ENCODE assay signal across 8 cellular contexts in genomic region chr10:75108684-75109458, GRCh38. TPM values are rescaled to one million over a fixed set of nuclear protein-coding genes. Genes with fewer than 3 reads are reported as not detected.
DNase-seq lines count a peak whose midpoint lies in the region; ATAC-seq and TF ChIP-seq lines count a peak whose summit lies in the region.

No MANE protein-coding gene starts in this region.

- intact Hi-C loops in OCI-LY7 (cut with micrococcal nuclease; ENCODE audit: unreplicated experiment) = no loop called here
- intact Hi-C loops in uterus (cut with DNase I; ENCODE audit: low total_unique reads) = loop anchor here (10.0 kb wide), 1 partner anchor 126 kb away; the partner anchor contains the start of gene COMTD1

- TF ChIP-seq POLR2A in uterus (IDR thresholded peaks at IDR 0.05) = no peak

- H3K9me2 ChIP-seq in OCI-LY7 (ENCODE audit: insufficient read depth, low read length) = no peaks in the 10 kb centered on the region

- no TSS peak for BruUV-seq in OCI-LY7 (replicated peaks; lab: Mats Ljungman, UMichigan)

- POLR2A ChIA-PET in OCI-LY7 (lab: Charles Lee) = interaction anchor here (1.1 to 2.0 kb wide), 2 partner anchors 10 to 104 kb away, joined by 3 to 9 read pairs; no protein-coding TSS in a partner anchor

- H3K4me3 ChIP-seq in OCI-LY7 (ENCODE audit: low read depth, low read length, poor library complexity, severe bottlenecking) = no peak overlapping the region
- H3K4me3 ChIP-seq in retinal pigment epithelial cell (ENCODE audit: low read length) = no peak overlapping the region
- H3K4me3 ChIP-seq in uterus = no peak overlapping the region

- TF ChIP-seq CTCF in OCI-LY7 (conservative IDR thresholded peaks at IDR 0.05; ENCODE audit: low read length) (peak; percentile 69), retinal pigment epithelial cell (conservative IDR thresholded peaks at IDR 0.05; ENCODE audit: low read depth, low read length) (peak; percentile 75), uterus (IDR thresholded peaks at IDR 0.05) (peak in 1 of 4 experiments; percentile 24)

- no peaks in the 10 kb centered on the region; the same call in 1 of the 2 replicates for H4K20me1 ChIP-seq in OCI-LY7 (ENCODE audit: insufficient read depth, low read length)

- H3K9me3 ChIP-seq in OCI-LY7 (ENCODE audit: low read length) = no peaks in the 10 kb centered on the region
- no peaks in the 10 kb centered on the region for H3K9me3 ChIP-seq in uterus

- peaks cover 18% of the 10 kb centered on the region for H3K79me2 ChIP-seq in OCI-LY7 (ENCODE audit: insufficient read depth, low read depth, low read length)

- no peak overlapping the region for H3K27ac ChIP-seq in OCI-LY7 (ENCODE audit: low read depth, low read length, poor library complexity, severe bottlenecking)
- no peak overlapping the region for H3K27ac ChIP-seq in uterus

- no peak overlapping the region for H3K4me2 ChIP-seq in OCI-LY7 (ENCODE audit: low read length)

- H3K4me1 ChIP-seq in OCI-LY7 (ENCODE audit: insufficient read depth, low read length, poor library complexity, severe bottlenecking) (peaks cover 20% of the 10 kb centered on the region), uterus (peaks cover 0 to 12% of the 10 kb centered on the region in 2 donors)

- no peak for ATAC-seq in HG03159 (IDR thresholded peaks at IDR 0.05; ENCODE audit: unreplicated experiment)

- peak; percentile 57 for DNase-seq in activated CD8-positive, alpha-beta memory T cell treated with anti-CD3 and anti-CD28 coated beads for 24 hours
- no peak for DNase-seq in activated CD8-positive, alpha-beta memory T cell treated with anti-CD3 and anti-CD28 coated beads, Interleukin-2, amount 50 U/mL, for 4 hours
- peak; percentile 21 for DNase-seq in OCI-LY7 (ENCODE audit: low spot score)
- DNase-seq in epidermal melanocyte (ENCODE audit: insufficient read length, low spot score) = peak; percentile 47
- DNase-seq in retinal pigment epithelial cell (ENCODE audit: low read depth) = no peak
- no peak for DNase-seq in RPMI8226
- no peak for DNase-seq in uterus

- H3K27me3 ChIP-seq in uterus = no peaks in the 10 kb centered on the region

- CTCF ChIA-PET in OCI-LY7 (lab: Charles Lee; ENCODE audit: unreplicated experiment) = interaction anchor here (1.0 kb wide), 1 partner anchor 16 kb away, joined by 6 read pairs; no protein-coding TSS in a partner anchor

- H3K36me3 ChIP-seq in OCI-LY7 (ENCODE audit: insufficient read depth, low read length) = peaks cover 3% of the 10 kb centered on the region; the same call in 1 of the 2 replicates
- H3K36me3 ChIP-seq in uterus = no peaks in the 10 kb centered on the region

- peak overlapping the region; percentile 73; the same call in 1 of the 2 replicates for H2AFZ ChIP-seq in OCI-LY7 (ENCODE audit: low read length)

RNA-seq across cellular contexts. Expression of gene SAMD8, which starts 2.6 kb away (rescaled TPM):
- 8.3 and 8.8 TPM in 2 replicates for total RNA-seq in OCI-LY7 (2014; rRNA removed; shearing (Covaris generic))
- 16.7 and 18.9 TPM in 2 replicates for total RNA-seq in OCI-LY7 (2022)
- 10 to 100 TPM; 25.4 to 51.4 (median 49.2) TPM for total RNA-seq in uterus

Comparison
In these comparisons a context has a peak if more than half of its experiments do, and no peak if none do; other contexts are left out.
1. DNase-seq: peak in activated CD8-positive, alpha-beta memory T cell treated with anti-CD3 and anti-CD28 coated beads for 24 hours (single experiment), OCI-LY7 (single experiment) and epidermal melanocyte (single experiment); none in activated CD8-positive, alpha-beta memory T cell treated with anti-CD3 and anti-CD28 coated beads, Interleukin-2, amount 50 U/mL, for 4 hours (single experiment), retinal pigment epithelial cell (single experiment), RPMI8226 (single experiment) and uterus (0 of 2).